Comparison of ENCODE assay signal across 28 cellular contexts in the genomic region with DNA sequence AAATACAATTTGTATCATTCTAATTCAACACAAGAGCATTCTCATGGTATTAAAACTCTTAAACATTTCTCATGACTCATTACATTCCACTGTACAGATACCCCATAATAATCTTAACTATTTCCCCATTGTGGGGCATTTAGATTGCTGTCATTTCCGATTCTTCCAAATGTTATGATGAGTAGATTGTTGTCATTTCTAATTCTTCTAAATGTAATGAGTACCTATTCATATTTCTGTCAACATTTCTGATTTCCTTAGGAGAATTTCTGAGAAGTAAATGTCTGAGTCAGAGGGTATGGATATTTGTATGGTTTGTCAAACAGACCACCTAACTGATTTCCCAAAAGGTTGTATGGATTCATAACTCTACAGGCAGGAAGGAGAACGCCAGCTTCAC. TPM values are rescaled to one million over a fixed set of nuclear protein-coding genes. Genes with fewer than 3 reads are reported as not detected.
DNase-seq lines count a peak whose midpoint lies in the region; ATAC-seq and TF ChIP-seq lines count a peak whose summit lies in the region.
"Had no signal": no experiment of that assay in that cellular context is flagged by ENCODE, and none has a peak within 500 bp of the region (broad histone marks: within the 10 kb centered on the region; RNA-seq: fewer than 3 reads in every experiment).

No MANE protein-coding gene starts in this region.

- no peak for ATAC-seq in GM21381 (IDR thresholded peaks at IDR 0.05; ENCODE audit: unreplicated experiment)
- ATAC-seq in Right ventricle myocardium inferior: no peak
- ATAC-seq: activated CD8-positive, alpha-beta T cell treated with anti-CD3 and anti-CD28 coated beads, Interleukin-2, amount 10 ng/mL, durations not matched to agents 7 days and 5 days; activated naive CD4-positive, alpha-beta T cell treated with anti-CD3 and anti-CD28 coated beads, Interleukin-2, amount 50 U/mL, for 72 hours; activated T-cell treated with anti-CD3 and anti-CD28 coated beads, Interleukin-2, amount 50 U/mL, for 72 hours; left colon had no signal

- 0 out of 2 replicates have a peak, but pooled peaks cover 4% of the 10 kb centered on the region for H3K36me3 ChIP-seq in ACC112 (ENCODE audit: insufficient read depth, low read length)
- H3K36me3 ChIP-seq: thoracic aorta had no signal

- DNase-seq in HT1080 (ENCODE audit: low read depth) (peak; percentile 85), astrocyte of the spinal cord (ENCODE audit: low read depth, low spot score) (peak; percentile 61), glomerular endothelial cell (ENCODE audit: extremely low read depth, low read depth, low spot score) (peak; percentile 51), germinal center (ENCODE audit: low spot score) (no peak), Right ventricle myocardium inferior (ENCODE audit: missing footprints) (no peak)
- no peak for DNase-seq in activated naive CD4-positive, alpha-beta T cell treated with Interleukin-2 at 50 U/mL for 16 hours
- DNase-seq: activated CD4-positive, CD25-positive, alpha-beta regulatory T cell; activated CD8-positive, alpha-beta T cell treated with anti-CD3 and anti-CD28 coated beads, Interleukin-2, amount 10 ng/mL, durations not matched to agents 7 days and 5 days; activated T-cell treated with anti-CD3 and anti-CD28 coated beads, Interleukin-2, amount 50 U/mL, for 72 hours; CD4-positive, alpha-beta memory T cell; DMS79; dorsolateral prefrontal cortex; H9; KBM-7; left colon; NCI-H2029 treated with DMSO at 0.1 percent for 48 hours; SHP77; stimulated activated CD4-positive, alpha-beta T cell treated with anti-CD3 and anti-CD28 coated beads, Interleukin-12 subunit alpha, Interleukin-12 subunit beta, amount 100 ng/mL, for 4 hours had no signal

- no peak overlapping the region; the same call in 1 of the 2 replicates for H3K4me3 ChIP-seq in ACC112 (ENCODE audit: low read depth, low read length)
- no peak overlapping the region for H3K4me3 ChIP-seq in astrocyte of the spinal cord (ENCODE audit: low read depth, low read length)
- H3K4me3 ChIP-seq: dorsolateral prefrontal cortex, neural progenitor cell, thoracic aorta had no signal

- in situ Hi-C loops in astrocyte of the spinal cord (cut with HindIII; ENCODE audit: low sequenced_read_pairs): no loop called here

- H3K79me2 ChIP-seq in ACC112 (ENCODE audit: control insufficient read depth, insufficient read depth, low read length, unreplicated experiment): no peaks in the 10 kb centered on the region

- intact Hi-C loops in Right ventricle myocardium inferior (cut with DNase I): no loop called here

- no peak overlapping the region for H2AFZ ChIP-seq in ACC112 (ENCODE audit: low read length, unreplicated experiment)
- H2AFZ ChIP-seq: neural progenitor cell had no signal

- peaks cover 39% of the 10 kb centered on the region for H3K4me1 ChIP-seq in ACC112 (ENCODE audit: control insufficient read depth, insufficient read depth, low read length, unreplicated experiment)
- H3K4me1 ChIP-seq: neural progenitor cell had no signal

- H3K27me3 ChIP-seq in ACC112 (ENCODE audit: insufficient read depth, low read length): no peaks in the 10 kb centered on the region
- H3K27me3 ChIP-seq: neural progenitor cell had no signal

- peak overlapping the region; percentile 94 for H3K27ac ChIP-seq in ACC112 (ENCODE audit: low read depth, low read length)
- H3K27ac ChIP-seq: dorsolateral prefrontal cortex, HL-60, neural progenitor cell, thoracic aorta had no signal

- TF ChIP-seq CTCF in astrocyte of the spinal cord (IDR thresholded peaks at IDR 0.05; ENCODE audit: low read depth, low read length): no peak

RNA-seq across cellular contexts. Expression of a gene that starts 8.3 kb away (rescaled TPM):
- not detected in 2 replicates for total RNA-seq in HT1080 (2014; rRNA removed; shearing (Covaris generic))
- polyA plus RNA-seq in HT1080 (2015; cell fraction: cytosol; rRNA removed): not detected in 2 replicates
- polyA plus RNA-seq in HT1080 (2015; cell fraction: nucleus; rRNA removed): not detected in 2 replicates
- total RNA-seq in glomerular endothelial cell (not detected in 2 replicates), Right ventricle myocardium inferior (not detected)
- total RNA-seq: A673; activated CD8-positive, alpha-beta T cell treated with anti-CD3 and anti-CD28 coated beads, Interleukin-2, amount 10 ng/mL, durations not matched to agents 7 days and 5 days; activated naive CD4-positive, alpha-beta T cell treated with anti-CD3 and anti-CD28 coated beads, Interleukin-2, amount 50 U/mL, for 72 hours; activated T-cell treated with anti-CD3 and anti-CD28 coated beads, Interleukin-2, amount 50 U/mL, for 72 hours; CD4-positive, alpha-beta memory T cell; dorsolateral prefrontal cortex; H9; left colon; mononuclear cell; NCI-H460; T-helper 2 cell treated with Interferon-gamma antibody and Interleukin-4, amounts not matched to agents 100 ng/mL and 5 ng/mL, for 36 hours; thoracic aorta had no signal
- polyA plus RNA-seq: CD4-positive, alpha-beta memory T cell had no signal

RNA-seq across cellular contexts. Expression of a gene that starts 54.2 kb away (rescaled TPM):
- 6.0 and 6.1 TPM in 2 replicates for total RNA-seq in HT1080 (2014; rRNA removed; shearing (Covaris generic))
- polyA plus RNA-seq in HT1080 (2015; cell fraction: cytosol; rRNA removed): 4.3 and 4.5 TPM in 2 replicates
- 11.9 and 12.6 TPM in 2 replicates for polyA plus RNA-seq in HT1080 (2015; cell fraction: nucleus; rRNA removed)
- total RNA-seq in glomerular endothelial cell: 13.3 and 15.5 TPM in 2 replicates
- total RNA-seq in Right ventricle myocardium inferior: 4.9 TPM

Comparison
In these comparisons a context has a peak if more than half of its experiments do, and no peak if none do; other contexts are left out.
1. DNase-seq: peak in HT1080 (single experiment), astrocyte of the spinal cord (single experiment) and glomerular endothelial cell (single experiment); none in activated naive CD4-positive, alpha-beta T cell treated with Interleukin-2 at 50 U/mL for 16 hours (single experiment), germinal center (single experiment) and Right ventricle myocardium inferior (single experiment).